Comparison of ENCODE assay signal across 1 cellular context in the genomic region with DNA sequence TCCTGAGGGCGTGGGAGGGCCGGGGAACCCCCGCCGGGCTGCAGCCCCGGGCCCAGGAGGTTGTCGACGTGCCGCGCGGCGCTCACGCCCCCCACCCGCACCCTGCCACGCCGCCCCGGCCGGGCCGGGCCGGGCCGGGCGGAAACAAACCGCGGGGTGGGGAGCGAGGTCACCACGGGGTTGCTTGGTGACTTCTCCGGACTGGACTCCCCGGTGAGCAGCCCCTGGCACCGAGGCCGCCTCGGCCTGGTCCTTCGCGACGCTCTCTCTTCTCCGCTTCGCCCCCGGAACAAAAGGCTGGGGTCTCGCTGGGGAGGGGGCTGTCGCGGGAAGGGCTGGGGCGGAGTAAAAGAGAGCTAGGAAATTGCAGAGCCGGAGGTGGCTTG.
TF ChIP-seq lines count a peak whose summit lies in the region.

No MANE protein-coding gene starts in this region.

TF ChIP-seq in H1, 55 proteins besides CTCF, POLR2A, EP300 and RAD21:
- peak; percentile 55 for TF ChIP-seq KDM4A (IDR thresholded peaks at IDR 0.05; ENCODE audit: low read depth, low read length, severe bottlenecking)
- peak; percentile 66; the same call in 1 of the 2 replicates for TF ChIP-seq RBBP5 (IDR thresholded peaks at IDR 0.05; ENCODE audit: borderline replicate concordance, low read depth, low read length)
- TF ChIP-seq EZH2 (IDR thresholded peaks at IDR 0.05; ENCODE audit: low read depth, low read length, severe bottlenecking) = peak; percentile 2
- TF ChIP-seq, protein P1, sequence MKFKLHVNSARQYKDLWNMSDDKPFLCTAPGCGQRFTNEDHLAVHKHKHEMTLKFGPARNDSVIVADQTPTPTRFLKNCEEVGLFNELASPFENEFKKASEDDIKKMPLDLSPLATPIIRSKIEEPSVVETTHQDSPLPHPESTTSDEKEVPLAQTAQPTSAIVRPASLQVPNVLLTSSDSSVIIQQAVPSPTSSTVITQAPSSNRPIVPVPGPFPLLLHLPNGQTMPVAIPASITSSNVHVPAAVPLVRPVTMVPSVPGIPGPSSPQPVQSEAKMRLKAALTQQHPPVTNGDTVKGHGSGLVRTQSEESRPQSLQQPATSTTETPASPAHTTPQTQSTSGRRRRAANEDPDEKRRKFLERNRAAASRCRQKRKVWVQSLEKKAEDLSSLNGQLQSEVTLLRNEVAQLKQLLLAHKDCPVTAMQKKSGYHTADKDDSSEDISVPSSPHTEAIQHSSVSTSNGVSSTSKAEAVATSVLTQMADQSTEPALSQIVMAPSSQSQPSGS (IDR thresholded peaks at IDR 0.05; ENCODE audit: low read length) = no peak
- TF ChIP-seq, protein P2, sequence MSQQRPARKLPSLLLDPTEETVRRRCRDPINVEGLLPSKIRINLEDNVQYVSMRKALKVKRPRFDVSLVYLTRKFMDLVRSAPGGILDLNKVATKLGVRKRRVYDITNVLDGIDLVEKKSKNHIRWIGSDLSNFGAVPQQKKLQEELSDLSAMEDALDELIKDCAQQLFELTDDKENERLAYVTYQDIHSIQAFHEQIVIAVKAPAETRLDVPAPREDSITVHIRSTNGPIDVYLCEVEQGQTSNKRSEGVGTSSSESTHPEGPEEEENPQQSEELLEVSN (IDR thresholded peaks at IDR 0.05) = no peak
- TF ChIP-seq, protein P3, sequence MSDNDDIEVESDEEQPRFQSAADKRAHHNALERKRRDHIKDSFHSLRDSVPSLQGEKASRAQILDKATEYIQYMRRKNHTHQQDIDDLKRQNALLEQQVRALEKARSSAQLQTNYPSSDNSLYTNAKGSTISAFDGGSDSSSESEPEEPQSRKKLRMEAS (IDR thresholded peaks at IDR 0.05) = no peak
